Comparison of ENCODE assay signal across 6 cellular contexts in the genomic region with DNA sequence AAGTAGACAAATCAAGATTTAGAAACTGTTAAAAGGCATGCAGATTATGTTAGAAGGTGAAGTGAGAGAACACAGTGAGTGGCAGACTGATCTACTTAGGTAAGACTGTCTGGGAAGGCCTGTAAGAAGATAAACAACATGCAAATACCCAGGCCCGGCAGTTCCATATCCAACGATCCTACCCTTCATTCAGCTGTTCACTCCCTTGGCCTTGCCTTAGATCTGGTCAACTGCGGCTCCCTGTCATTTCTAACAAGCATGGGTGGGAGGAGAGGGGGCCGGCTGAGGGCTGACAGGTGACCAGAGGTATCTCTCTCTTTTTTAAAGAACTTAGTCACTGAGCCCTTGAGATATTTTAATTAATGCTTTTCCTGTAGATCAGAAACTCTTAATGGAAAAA.
"Had no signal": no experiment of that assay in that cellular context is flagged by ENCODE, and none has a peak within 500 bp of the region (broad histone marks: within the 10 kb centered on the region; RNA-seq: fewer than 3 reads in every experiment).

No MANE protein-coding gene starts in this region.

- DNase-seq: GM23248, GOT3, H7, HFFc6, IMR-90 had no signal

- H3K4me3 ChIP-seq: GM23248, HAP-1 had no signal

- H3K9me3 ChIP-seq: HAP-1 had no signal

- H3K9me3 Mint-ChIP-seq: HFFc6 had no signal

- H3K27ac Mint-ChIP-seq: HFFc6 had no signal

- H3K4me1 ChIP-seq: HAP-1 had no signal

- H3K27ac ChIP-seq: GM23248 had no signal

- H3K9ac ChIP-seq: GM23248 had no signal

- H3K4me3 Mint-ChIP-seq: HFFc6 had no signal

- H3K36me3 ChIP-seq: HAP-1 had no signal
